In the genomic region with DNA sequence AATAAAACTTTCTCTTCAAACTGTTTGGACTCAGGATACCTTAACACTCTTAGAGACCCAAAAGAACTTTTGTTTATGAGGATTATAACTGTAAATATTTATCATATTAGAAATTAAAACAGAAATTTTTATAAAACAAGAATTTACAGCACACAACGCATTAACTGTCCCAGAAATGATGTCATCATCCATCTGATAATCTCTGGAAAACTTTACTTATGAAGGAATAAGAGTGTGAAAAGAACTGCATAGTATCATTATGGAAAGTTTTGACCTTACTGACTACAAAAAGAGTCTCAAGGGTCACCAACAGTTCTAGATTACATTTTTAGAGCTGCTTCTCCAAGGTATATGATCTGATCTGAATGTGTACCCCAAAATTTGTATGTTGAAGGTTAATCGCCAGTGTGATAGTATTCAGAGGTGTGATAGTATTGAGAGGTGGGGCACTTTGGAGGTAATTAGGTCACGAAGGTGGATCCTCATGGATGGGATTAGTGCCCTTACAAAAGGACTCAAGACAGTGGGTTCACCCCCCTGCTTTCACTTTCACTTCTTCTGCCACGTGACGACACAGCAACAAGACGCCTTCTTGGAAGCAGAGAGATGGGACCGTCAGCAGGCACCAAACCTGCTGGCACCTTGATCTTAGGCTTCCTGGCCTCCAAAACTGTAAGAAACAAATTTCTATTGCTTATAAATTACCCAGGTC, we compare ENCODE assay signal across 9 cellular contexts.
DNase-seq lines count a peak whose midpoint lies in the region; ATAC-seq and TF ChIP-seq lines count a peak whose summit lies in the region.
"Had no signal": no experiment of that assay in that cellular context is flagged by ENCODE, and none has a peak within 500 bp of the region (broad histone marks: within the 10 kb centered on the region; RNA-seq: fewer than 3 reads in every experiment).

No MANE protein-coding gene starts in this region.

- peaks cover 1% of the 10 kb centered on the region for H3K9me3 Mint-ChIP-seq in activated CD4-positive, alpha-beta T cell treated with anti-CD3 and anti-CD28 coated beads for 36 hours (ENCODE audit: low read depth)
- peaks cover 4% of the 10 kb centered on the region for H3K9me3 Mint-ChIP-seq in activated naive CD8-positive, alpha-beta T cell (ENCODE audit: low read depth)
- no peaks in the 10 kb centered on the region for H3K9me3 Mint-ChIP-seq in progenitor cell of endocrine pancreas (ENCODE audit: low read depth)

- peak; percentile 42 for ATAC-seq in activated CD4-positive, alpha-beta T cell treated with anti-CD3 and anti-CD28 coated beads for 36 hours
- ATAC-seq in GM21390 (IDR thresholded peaks at IDR 0.05; ENCODE audit: unreplicated experiment) (no peak), GM21825 (IDR thresholded peaks at IDR 0.05; ENCODE audit: unreplicated experiment) (no peak)

- no peaks in the 10 kb centered on the region for H3K36me3 Mint-ChIP-seq in activated CD4-positive, alpha-beta T cell treated with anti-CD3 and anti-CD28 coated beads for 36 hours (ENCODE audit: low read depth)
- H3K36me3 Mint-ChIP-seq in activated naive CD8-positive, alpha-beta T cell: no peaks in the 10 kb centered on the region
- H3K36me3 Mint-ChIP-seq in progenitor cell of endocrine pancreas (ENCODE audit: insufficient read depth): no peaks in the 10 kb centered on the region

- TF ChIP-seq CTCF in progenitor cell of endocrine pancreas (IDR thresholded peaks at IDR 0.05; ENCODE audit: unreplicated experiment): no peak

- POLR2A ChIA-PET in activated CD4-positive, alpha-beta T cell treated with anti-CD3 and anti-CD28 coated beads for 36 hours (lab: Charles Lee): no interaction called here

- H3K4me1 Mint-ChIP-seq in activated CD4-positive, alpha-beta T cell treated with anti-CD3 and anti-CD28 coated beads for 36 hours: peaks cover 8% of the 10 kb centered on the region
- H3K4me1 Mint-ChIP-seq in activated naive CD8-positive, alpha-beta T cell (ENCODE audit: low read depth): peaks cover 8% of the 10 kb centered on the region
- H3K4me1 Mint-ChIP-seq in progenitor cell of endocrine pancreas (ENCODE audit: low read depth): no peaks in the 10 kb centered on the region

- peaks cover 33% of the 10 kb centered on the region for H3K27me3 Mint-ChIP-seq in activated CD4-positive, alpha-beta T cell treated with anti-CD3 and anti-CD28 coated beads for 36 hours
- peaks cover 8% of the 10 kb centered on the region for H3K27me3 Mint-ChIP-seq in activated naive CD8-positive, alpha-beta T cell
- no peaks in the 10 kb centered on the region for H3K27me3 Mint-ChIP-seq in progenitor cell of endocrine pancreas

- CTCF ChIA-PET in activated CD4-positive, alpha-beta T cell treated with anti-CD3 and anti-CD28 coated beads for 36 hours (lab: Charles Lee): no interaction called here

- DNase-seq in activated CD4-positive, alpha-beta T cell treated with anti-CD3 and anti-CD28 coated beads for 36 hours: peak; percentile 35
- DNase-seq in activated CD4-positive, alpha-beta T cell treated with anti-CD3 and anti-CD28 coated beads for 48 hours: no peak
- DNase-seq in NCI-H460 (ENCODE audit: extremely low read depth, low read depth) (peak; percentile 40), progenitor cell of endocrine pancreas (ENCODE audit: low spot score, unreplicated experiment) (no peak), GM03348 (ENCODE audit: low spot score) (no peak)
- DNase-seq: C1 segment of cervical spinal cord had no signal

- H3K27ac Mint-ChIP-seq in activated CD4-positive, alpha-beta T cell treated with anti-CD3 and anti-CD28 coated beads for 36 hours: no peak overlapping the region
- peak overlapping the region; percentile 16 for H3K27ac Mint-ChIP-seq in activated naive CD8-positive, alpha-beta T cell
- peak overlapping the region; percentile 2 for H3K27ac Mint-ChIP-seq in progenitor cell of endocrine pancreas

- intact Hi-C loops in activated CD4-positive, alpha-beta T cell treated with anti-CD3 and anti-CD28 coated beads for 36 hours (cut with DNase I, micrococcal nuclease): no loop called here

- H3K4me3 Mint-ChIP-seq in activated CD4-positive, alpha-beta T cell treated with anti-CD3 and anti-CD28 coated beads for 36 hours: no peak overlapping the region
- peak overlapping the region; percentile 62 for H3K4me3 Mint-ChIP-seq in activated naive CD8-positive, alpha-beta T cell
- no peak overlapping the region for H3K4me3 Mint-ChIP-seq in progenitor cell of endocrine pancreas (ENCODE audit: low read depth)

Comparison
In these comparisons a context has a peak if more than half of its experiments do, and no peak if none do; other contexts are left out.
1. DNase-seq: peak in activated CD4-positive, alpha-beta T cell treated with anti-CD3 and anti-CD28 coated beads for 36 hours (single experiment) and NCI-H460 (single experiment); none in activated CD4-positive, alpha-beta T cell treated with anti-CD3 and anti-CD28 coated beads for 48 hours (single experiment), progenitor cell of endocrine pancreas (single experiment) and GM03348 (single experiment).